1 cellular context compared by ENCODE assay signal in genomic region chr14:61258985-61259384, GRCh38.
TF ChIP-seq lines count a peak whose summit lies in the region.

No MANE protein-coding gene starts in this region.

TF ChIP-seq in HEK293, 187 proteins besides CTCF, POLR2A, EP300 and RAD21 (continued from another document):
- TF ChIP-seq ZNF449 (tag by site-specific recombination; IDR thresholded peaks at IDR 0.05) (no peak), PRDM1 (tag by site-specific recombination; IDR thresholded peaks at IDR 0.05) (0 out of 2 replicates have a peak, but pooled peaks have one; percentile 6)
